Comparison of ENCODE assay signal across 35 cellular contexts in the genomic region with DNA sequence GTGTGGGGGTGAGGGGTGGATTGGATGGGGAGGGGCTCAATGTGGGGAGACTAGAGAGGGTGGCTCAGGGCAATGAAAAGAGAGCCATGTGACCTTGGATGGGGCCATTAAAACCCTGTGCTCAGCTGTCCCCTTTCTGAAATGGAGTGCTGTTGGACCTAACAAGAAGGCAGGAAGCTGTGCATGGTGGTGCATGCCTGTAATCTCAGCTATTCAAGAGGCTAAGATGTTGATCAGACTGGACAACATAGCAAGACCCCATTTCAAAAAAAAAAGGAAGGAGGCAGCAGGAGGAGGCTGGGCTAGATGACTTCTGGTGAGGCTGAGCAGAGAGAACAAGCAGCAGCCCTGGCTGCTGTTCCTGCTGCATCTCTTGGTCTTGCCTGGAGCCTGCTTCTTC. TPM values are rescaled to one million over a fixed set of nuclear protein-coding genes. Genes with fewer than 3 reads are reported as not detected.
"Had no signal": no experiment of that assay in that cellular context is flagged by ENCODE, and none has a peak within 500 bp of the region (broad histone marks: within the 10 kb centered on the region; RNA-seq: fewer than 3 reads in every experiment).

No MANE protein-coding gene starts in this region.

- H3K4me3 Mint-ChIP-seq: naive thymus-derived CD4-positive, alpha-beta T cell; natural killer cell; nephron; neural progenitor cell; stimulated activated memory B cell treated with anti-CD40 and anti-IgM and Interleukin-4, amounts not matched to agents 10 μg/mL and 1 μg/mL and 100 μg/mL, for 72 hours; stimulated activated naive CD8-positive, alpha-beta T cell treated with anti-CD3 and anti-CD28 coated beads, Interleukin-15, amount 100 ng/mL, for 72 hours; type B pancreatic cell had no signal

- H3K27ac ChIP-seq: neural progenitor cell, neutrophil, ovary, parathyroid adenoma, psoas muscle, skin epidermis, spleen, suprapubic skin, testis, tibial artery, transverse colon, upper lobe of right lung, uterus had no signal

- H2AFZ ChIP-seq: neural progenitor cell, parathyroid adenoma had no signal

- ATAC-seq: naive thymus-derived CD4-positive, alpha-beta T cell; natural killer cell; psoas muscle; right cardiac atrium; sciatic nerve; stimulated activated memory B cell treated with anti-CD40 and anti-IgM and Interleukin-4, amounts not matched to agents 10 μg/mL and 1 μg/mL and 100 μg/mL, for 72 hours; stimulated activated naive CD8-positive, alpha-beta T cell treated with anti-CD3 and anti-CD28 coated beads, Interleukin-15, amount 100 ng/mL, for 72 hours; stimulated activated naive CD8-positive, alpha-beta T cell treated with anti-CD3 and anti-CD28 coated beads, Interleukin-15, Interleukin-2, amounts not matched to agents 100 U/mL and 50 U/mL, for 24 hours; upper lobe of right lung had no signal

- H3K36me3 Mint-ChIP-seq: naive thymus-derived CD4-positive, alpha-beta T cell; natural killer cell; neural progenitor cell; stimulated activated memory B cell treated with anti-CD40 and anti-IgM and Interleukin-4, amounts not matched to agents 10 μg/mL and 1 μg/mL and 100 μg/mL, for 72 hours; type B pancreatic cell had no signal

- H3K27ac Mint-ChIP-seq: natural killer cell; neural progenitor cell; progenitor cell of endocrine pancreas; stimulated activated memory B cell treated with anti-CD40 and anti-IgM and Interleukin-4, amounts not matched to agents 10 μg/mL and 1 μg/mL and 100 μg/mL, for 72 hours; stimulated activated naive CD8-positive, alpha-beta T cell treated with anti-CD3 and anti-CD28 coated beads, Interleukin-15, amount 100 ng/mL, for 72 hours; type B pancreatic cell had no signal

- H3K9me3 ChIP-seq: neutrophil, ovary, psoas muscle, spleen, suprapubic skin, testis, tibial artery, transverse colon, upper lobe of right lung, uterus had no signal

- H3K4me1 Mint-ChIP-seq: natural killer cell; stimulated activated memory B cell treated with anti-CD40 and anti-IgM and Interleukin-4, amounts not matched to agents 10 μg/mL and 1 μg/mL and 100 μg/mL, for 72 hours; stimulated activated naive CD8-positive, alpha-beta T cell treated with anti-CD3 and anti-CD28 coated beads, Interleukin-15, amount 100 ng/mL, for 72 hours had no signal

- H3K27me3 ChIP-seq: ovary, testis, uterus had no signal

- H3K4me1 ChIP-seq: parathyroid adenoma, psoas muscle, spleen, suprapubic skin, tibial artery, transverse colon, upper lobe of right lung, uterus had no signal

- H3K79me2 ChIP-seq: parathyroid adenoma had no signal

- H3K9ac ChIP-seq: neural progenitor cell, parathyroid adenoma had no signal

- H3K36me3 ChIP-seq: neural progenitor cell, neutrophil, ovary, spleen, suprapubic skin, tibial artery, transverse colon, upper lobe of right lung, uterus had no signal

- H3K9me3 Mint-ChIP-seq: naive thymus-derived CD4-positive, alpha-beta T cell; natural killer cell; nephron; neural progenitor cell; stimulated activated memory B cell treated with anti-CD40 and anti-IgM and Interleukin-4, amounts not matched to agents 10 μg/mL and 1 μg/mL and 100 μg/mL, for 72 hours; stimulated activated naive CD8-positive, alpha-beta T cell treated with anti-CD3 and anti-CD28 coated beads, Interleukin-15, amount 100 ng/mL, for 72 hours; type B pancreatic cell had no signal

- DNase-seq: naive thymus-derived CD4-positive, alpha-beta T cell; natural killer cell; nucleus accumbens; ovary; psoas muscle; right cardiac atrium; spleen; stimulated activated CD4-positive, alpha-beta T cell treated with anti-CD3 and anti-CD28 coated beads, Interleukin-12 subunit alpha, Interleukin-12 subunit beta, amount 100 ng/mL, for 4 hours; stimulated activated CD4-positive, alpha-beta T cell treated with anti-CD3 and anti-CD28 coated beads, Interleukin-1b, Interleukin-23, amount 100 ng/mL, for 48 hours; stimulated activated CD4-positive, alpha-beta T cell treated with anti-CD3 and anti-CD28 coated beads, Interleukin-4, amount 100 ng/mL, for 1 hour; stimulated activated CD4-positive, alpha-beta T cell treated with anti-CD3 and anti-CD28 coated beads, Interleukin-4, amount 100 ng/mL, for 4 hours; stimulated activated CD8-positive, alpha-beta memory T cell treated with anti-CD3 and anti-CD28 coated beads, Interleukin-4, amount 100 ng/mL, for 48 hours; stimulated activated naive CD4-positive, alpha-beta T cell; stimulated activated naive CD8-positive, alpha-beta T cell treated with anti-CD3 and anti-CD28 coated beads, Interleukin-15, amount 100 ng/mL, for 72 hours; stimulated activated naive CD8-positive, alpha-beta T cell treated with anti-CD3 and anti-CD28 coated beads, Interleukin-15, Interleukin-2, amounts not matched to agents 100 U/mL and 50 U/mL, for 24 hours; substantia nigra; testis; tibial artery; transverse colon; upper lobe of right lung; uterus had no signal

- H3K4me2 ChIP-seq: neural progenitor cell, smooth muscle cell had no signal

- H3K4me3 ChIP-seq: neural progenitor cell, ovary, psoas muscle, skin epidermis, smooth muscle cell, spleen, suprapubic skin, testis, tibial artery, transverse colon, upper lobe of right lung, uterus had no signal

RNA-seq across cellular contexts. Expression of gene OPRD1, which starts 7.0 kb away (rescaled TPM):
- total RNA-seq: naive thymus-derived CD4-positive, alpha-beta T cell; natural killer cell; omental fat pad; renal cortical epithelial cell; right cardiac atrium; sciatic nerve; spleen; suprapubic skin; upper lobe of right lung had no signal
- polyA plus RNA-seq: naive thymus-derived CD4-positive, alpha-beta T cell; ovary; spleen; urinary bladder had no signal
